ENCODE assay signal across 8 cellular contexts in the genomic region with DNA sequence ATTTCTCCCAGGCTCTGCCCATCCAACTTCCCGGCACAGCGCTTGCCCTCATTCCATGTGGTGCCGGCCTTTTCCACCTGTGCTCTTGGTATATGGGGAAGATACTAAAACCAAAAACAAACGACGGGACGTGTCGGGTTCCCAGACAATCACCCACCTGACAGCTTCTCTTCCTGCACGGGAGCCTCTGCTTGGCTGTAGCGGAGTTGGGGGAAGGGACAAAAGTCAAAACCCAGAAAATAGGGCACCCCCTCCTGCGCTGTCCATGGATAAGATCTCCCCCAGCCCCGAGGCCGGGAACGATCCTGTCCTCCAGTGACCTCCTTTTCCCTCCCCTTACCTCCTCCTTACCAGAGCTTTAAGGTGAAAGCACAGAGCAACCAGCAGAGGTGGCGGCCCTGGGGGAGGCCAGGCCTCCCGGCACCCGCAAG. TPM values are rescaled to one million over a fixed set of nuclear protein-coding genes. Genes with fewer than 3 reads are reported as not detected.
A peak's percentile ranks its signal among the peaks of the same experiment; 100 is the strongest.
DNase-seq lines count a peak whose midpoint lies in the region; ATAC-seq, FAIRE-seq and TF ChIP-seq lines count a peak whose summit lies in the region.

No MANE protein-coding gene starts in this region.

- no peak for DNase-seq in HAP-1 (ENCODE audit: low spot score in 2 of 2)
- no peak for DNase-seq in activated B cell treated with CpG ODN at 0.5 μM for 24 hours
- no peak for DNase-seq in right atrium auricular region (ENCODE audit: low spot score)
- DNase-seq in small intestine: no peak
- DNase-seq in ecto neural progenitor cell (ENCODE audit: low spot score): no peak
- DNase-seq in HCEC 1CT: no peak

- H3K36me3 Mint-ChIP-seq in activated B cell treated with CpG ODN at 0.5 μM for 24 hours (ENCODE audit: low read depth): peaks cover 48% of the 10 kb centered on the region

- peak overlapping the region; percentile 98 for H3K4me3 Mint-ChIP-seq in activated B cell treated with CpG ODN at 0.5 μM for 24 hours

- no peaks in the 10 kb centered on the region for H3K9me3 ChIP-seq in HAP-1
- H3K9me3 ChIP-seq in right atrium auricular region: no peaks in the 10 kb centered on the region
- no peaks in the 10 kb centered on the region for H3K9me3 ChIP-seq in small intestine (ENCODE audit: control insufficient read depth, low read depth)

- in situ Hi-C loops in HAP-1 (cut with MboI; ENCODE audit: low sequenced_read_pairs): loop anchor here (25.0 kb wide), 1 partner anchor 190 kb away; a partner anchor contains a TSS

- no peak for TF ChIP-seq CTCF in activated B cell treated with CpG ODN at 0.5 μM for 24 hours (IDR thresholded peaks at IDR 0.05)
- TF ChIP-seq CTCF in right atrium auricular region (IDR thresholded peaks at IDR 0.05): no peak

- FAIRE-seq in small intestine (lab: Jason Lieb, UNC): no peak

- no peaks in the 10 kb centered on the region for H3K9me3 Mint-ChIP-seq in activated B cell treated with CpG ODN at 0.5 μM for 24 hours

- H3K27ac ChIP-seq in right atrium auricular region (peak overlapping the region; percentile 94 to 96), small intestine (ENCODE audit: low read depth in 1 of 2, low read length in 1 of 2) (peak overlapping the region; percentile 85 to 93)

- ATAC-seq in activated B cell treated with CpG ODN at 0.5 μM for 24 hours (ENCODE audit: low read depth) (no peak), HG03378 (IDR thresholded peaks at IDR 0.05; ENCODE audit: unreplicated experiment) (no peak), GM19455 (IDR thresholded peaks at IDR 0.05; ENCODE audit: unreplicated experiment) (no peak)

- no peaks in the 10 kb centered on the region for H3K27me3 Mint-ChIP-seq in activated B cell treated with CpG ODN at 0.5 μM for 24 hours

- H3K4me1 Mint-ChIP-seq in activated B cell treated with CpG ODN at 0.5 μM for 24 hours: peaks cover 32% of the 10 kb centered on the region

- CTCF ChIA-PET in activated B cell treated with CpG ODN at 0.5 μM for 24 hours (lab: Charles Lee): interaction anchor here (1.2 to 2.9 kb wide), 4 partner anchors 9 to 30 kb away, joined by 4 to 15 read pairs (median 11); a partner anchor contains a TSS

- peak overlapping the region; percentile 77 for H3K4me3 ChIP-seq in HAP-1
- H3K4me3 ChIP-seq in right atrium auricular region: peak overlapping the region; percentile 93 to 98
- peak overlapping the region; percentile 74 to 94 for H3K4me3 ChIP-seq in small intestine (ENCODE audit: low read depth in 1 of 2, low read length in 2 of 2)

- 1% methylated on average over 16 of the region's 16 CpGs for WGBS in small intestine, 3 donors

- H3K27me3 ChIP-seq in HAP-1 (ENCODE audit: low read depth) (no peaks in the 10 kb centered on the region), right atrium auricular region (no peaks in the 10 kb centered on the region), small intestine (ENCODE audit: control insufficient read depth in 2 of 2, insufficient read depth in 2 of 2, low read length in 2 of 2) (no peaks in the 10 kb centered on the region)

- H3K4me1 ChIP-seq in HAP-1: peaks cover 10% of the 10 kb centered on the region
- peaks cover 0 to 23% of the 10 kb centered on the region in 2 donors for H3K4me1 ChIP-seq in right atrium auricular region
- H3K4me1 ChIP-seq in small intestine (ENCODE audit: control insufficient read depth in 2 of 2, insufficient read depth in 1 of 2, low read depth in 1 of 2, low read length in 1 of 2): no peaks in the 10 kb centered on the region

- POLR2A ChIA-PET in activated B cell treated with CpG ODN at 0.5 μM for 24 hours (lab: Charles Lee): interaction anchor here (0.5 to 8.0 kb wide), 16 partner anchors 10 to 412 kb away, joined by 3 to 230 read pairs (median 4); a partner anchor contains a TSS

- peak overlapping the region; percentile 97 for H3K27ac Mint-ChIP-seq in activated B cell treated with CpG ODN at 0.5 μM for 24 hours

- intact Hi-C loops in activated B cell treated with CpG ODN at 0.5 μM for 24 hours (cut with micrococcal nuclease): loop anchor here (1.0 to 2.0 kb wide), 5 partner anchors 8 to 54 kb away; a partner anchor contains a TSS

- H3K36me3 ChIP-seq in HAP-1 (replicated peaks) (peaks cover 43% of the 10 kb centered on the region), right atrium auricular region (peaks cover 30% of the 10 kb centered on the region), small intestine (ENCODE audit: control insufficient read depth in 2 of 2, insufficient read depth in 2 of 2, low read length in 2 of 2) (peaks cover 9 to 12% of the 10 kb centered on the region in 2 donors)

RNA-seq across cellular contexts. Expression of a gene that starts 0.6 kb away (rescaled TPM):
- 137 and 147 TPM in 2 replicates for total RNA-seq in activated B cell treated with CpG ODN at 0.5 μM for 24 hours
- total RNA-seq in right atrium auricular region: 100 to 1,000 TPM; 168 to 248 TPM
- 100 to 1,000 TPM; 230 to 307 (median 244) TPM for polyA plus RNA-seq in small intestine

RNA-seq across cellular contexts. Expression of a gene that starts 9.1 kb away (rescaled TPM):
- 9.4 and 10.2 TPM in 2 replicates for total RNA-seq in activated B cell treated with CpG ODN at 0.5 μM for 24 hours
- 1 to 10 TPM; 4.9 to 5.6 TPM for total RNA-seq in right atrium auricular region
- polyA plus RNA-seq in small intestine: 10 to 100 TPM in 1 of 3 donors, 1 to 10 TPM in 2; 5.8 to 16.9 (median 6.5) TPM

RNA-seq across cellular contexts. Expression of a gene that starts 9.3 kb away (rescaled TPM):
- total RNA-seq in activated B cell treated with CpG ODN at 0.5 μM for 24 hours: 48.2 and 49.1 TPM in 2 replicates
- total RNA-seq in right atrium auricular region: 10 to 100 TPM; 25.7 to 34.8 TPM
- 100 to 1,000 TPM; 125 to 179 (median 147) TPM for polyA plus RNA-seq in small intestine

RNA-seq across cellular contexts. Expression of a gene that starts 13.5 kb away (rescaled TPM):
- total RNA-seq in activated B cell treated with CpG ODN at 0.5 μM for 24 hours (51.3 and 56.3 TPM in 2 replicates), right atrium auricular region (10 to 100 TPM; 56.7 to 95.4 TPM)
- 10 to 100 TPM; 23.7 to 89.9 (median 40.8) TPM for polyA plus RNA-seq in small intestine

RNA-seq across cellular contexts. Expression of a gene that starts 13.7 kb away (rescaled TPM):
- total RNA-seq in activated B cell treated with CpG ODN at 0.5 μM for 24 hours (3,463 and 4,673 TPM in 2 replicates), right atrium auricular region (1,000 to 10,000 TPM in 1 of 2 donors, 100 to 1,000 TPM in 1; 709 to 1,582 TPM)
- over 10,000 TPM in 2 of 3 donors, 1,000 to 10,000 TPM in 1; 7,600 to 13,657 (median 11,449) TPM for polyA plus RNA-seq in small intestine
